In the genomic region with DNA sequence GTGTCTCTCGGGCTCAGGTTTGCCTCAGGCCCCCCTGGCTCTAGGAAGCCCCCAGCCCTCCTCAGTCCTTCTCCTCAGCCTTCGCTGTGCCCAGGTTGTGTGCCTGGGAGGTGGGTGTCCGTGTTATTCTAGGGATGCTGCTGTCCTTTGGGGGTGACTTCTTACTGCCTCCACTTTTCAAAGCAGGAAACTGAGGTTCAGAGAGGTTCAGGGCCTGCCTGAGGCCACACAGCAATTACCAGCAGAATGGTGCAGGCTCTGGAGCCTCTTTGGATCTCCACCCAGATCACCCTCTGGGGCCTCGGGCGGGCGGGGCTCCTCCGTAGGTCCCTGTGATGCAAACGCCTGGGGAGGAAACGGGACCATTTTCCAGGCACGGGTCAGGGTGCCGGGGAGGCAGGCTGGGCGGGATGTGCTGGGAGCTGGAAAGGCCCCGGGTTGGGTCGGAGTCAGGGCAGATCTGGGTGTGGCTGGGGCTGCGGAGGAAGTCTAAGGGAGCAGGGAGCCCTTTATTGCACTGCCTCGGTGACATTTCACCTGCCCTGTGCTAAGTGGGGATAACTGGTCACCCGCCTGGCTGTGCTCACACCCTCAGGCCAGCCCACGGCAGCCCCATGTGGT, we compare ENCODE assay signal across 20 cellular contexts. TPM values are rescaled to one million over a fixed set of nuclear protein-coding genes. Genes with fewer than 3 reads are reported as not detected.
A peak's percentile ranks its signal among the peaks of the same experiment; 100 is the strongest.
DNase-seq lines count a peak whose midpoint lies in the region; ATAC-seq and TF ChIP-seq lines count a peak whose summit lies in the region.
"Had no signal": no experiment of that assay in that cellular context is flagged by ENCODE, and none has a peak within 500 bp of the region (broad histone marks: within the 10 kb centered on the region; RNA-seq: fewer than 3 reads in every experiment).

No MANE protein-coding gene starts in this region.

- peak; percentile 24; the same call in 1 of the 2 replicates for ATAC-seq in HCT116
- ATAC-seq in Panc1, result peak; percentile 12
- ATAC-seq in esophagus mucosa, result peak; percentile 57
- no peak for ATAC-seq in HG03039 (IDR thresholded peaks at IDR 0.05; ENCODE audit: unreplicated experiment)
- no peak for ATAC-seq in HG03175 (IDR thresholded peaks at IDR 0.05; ENCODE audit: unreplicated experiment)
- no peak for ATAC-seq in HG03280 (IDR thresholded peaks at IDR 0.05; ENCODE audit: unreplicated experiment)
- ATAC-seq: SK-N-SH treated with all-trans-retinoic acid at 6 μM for 48 hours had no signal

- TF ChIP-seq EP300 in transverse colon (IDR thresholded peaks at IDR 0.05; ENCODE audit: low read depth), result no peak

- H4K20me1 ChIP-seq in HCT116 (ENCODE audit: insufficient read depth), result no peaks in the 10 kb centered on the region

- TF ChIP-seq POLR2A in HCT116 (IDR thresholded peaks at IDR 0.05; ENCODE audit: borderline replicate concordance, extremely low read depth, insufficient read depth, insufficient read length) (no peak), transverse colon (IDR thresholded peaks at IDR 0.05) (no peak)

- CTCF ChIA-PET in HCT116 (lab: Charles Lee), result no interaction called here
- CTCF ChIA-PET in Panc1 (lab: Charles Lee), result no interaction called here

- RAD21 ChIA-PET in HCT116 (lab: Charles Lee; ENCODE audit: low non-redundant PET in 1 of 2, low total read pairs in 2 of 2, uncharacterized antibody in 2 of 2, unreplicated experiment in 2 of 2), result no interaction called here

- no peak for TF ChIP-seq RAD21 in HCT116 (IDR thresholded peaks at IDR 0.05; ENCODE audit: low read depth)

- BruUV-seq in HCT116 (replicated peaks; lab: Mats Ljungman, UMichigan), result no TSS peak
- BruUV-seq in Panc1 (replicated peaks; lab: Mats Ljungman, UMichigan), result no TSS peak

- in situ Hi-C loops in Panc1 (cut with HindIII; ENCODE audit: low pct_unique_long_range_greater_than_20kb, low sequenced_read_pairs), result no loop called here
- in situ Hi-C loops in transverse colon (cut with MboI; ENCODE audit: low pct_ligation_motif_present in 1 of 4, low pct_unique_long_range_greater_than_20kb in 1 of 4, low sequenced_read_pairs in 3 of 4), result no loop called here

- WGBS in transverse colon (ENCODE audit: low coverage in 1 of 2), 2 donors, result 53 to 71% methylated on average over 1 to 17 of the region's 18 CpGs

- H3K9me2 ChIP-seq in HCT116 (ENCODE audit: insufficient read depth), result no peaks in the 10 kb centered on the region

- no peak overlapping the region for H2AFZ ChIP-seq in HCT116 (ENCODE audit: low read depth, low read length, poor library complexity, severe bottlenecking)

- no peak overlapping the region for H3K4me3 ChIP-seq in HCT116 (replicated peaks in 1 of 2; ENCODE audit: low read depth in 1 of 2, low read length in 2 of 2)
- H3K4me3 ChIP-seq in Panc1 (ENCODE audit: low read depth in 2 of 2, low read length in 2 of 2), result no peak overlapping the region
- no peak overlapping the region for H3K4me3 ChIP-seq in transverse colon
- H3K4me3 ChIP-seq: HAP-1 had no signal

- H3K4me1 ChIP-seq in HCT116 (ENCODE audit: control insufficient read depth in 1 of 2, insufficient read depth in 2 of 2, low read length in 2 of 2) (0 out of 4 replicates have a peak, but pooled peaks cover 0 to 3% of the 10 kb centered on the region in 2 experiments), Panc1 (ENCODE audit: control insufficient read depth, insufficient read depth, low read length) (peaks cover 2% of the 10 kb centered on the region; the same call in 1 of the 2 replicates), transverse colon (peaks cover 0 to 7% (median 0%) of the 10 kb centered on the region in 4 donors)
- H3K4me1 ChIP-seq: HAP-1 had no signal

- POLR2A ChIA-PET in HCT116 (lab: Charles Lee), result no interaction called here
- POLR2A ChIA-PET in Panc1 (lab: Charles Lee), result no interaction called here

- 0 out of 2 replicates have a peak, but pooled peaks cover 4% of the 10 kb centered on the region for H3K27me3 ChIP-seq in HCT116 (ENCODE audit: insufficient read depth, low read length)
- no peaks in the 10 kb centered on the region for H3K27me3 ChIP-seq in Panc1 (ENCODE audit: control insufficient read depth, insufficient read depth, low read length)
- peaks cover 28% of the 10 kb centered on the region for H3K27me3 ChIP-seq in transverse colon

- DNase-seq in HCT116 (ENCODE audit: low read depth, low spot score), result no peak
- DNase-seq in Panc1 (ENCODE audit: low read depth, low spot score), result no peak
- DNase-seq in transverse colon, result peak; percentile 36
- DNase-seq: ACHN, DMS79 treated with DMSO at 0.1 percent for 48 hours, NCI-H1092 treated with DMSO at 0.1 percent for 48 hours, NCI-H146, NCI-H2081, NCI-H2171 treated with DMSO at 0.1 percent for 48 hours, NCI-H446, NCI-H526 treated with DMSO at 0.1 percent for 48 hours, SHP77, T-helper 1 cell had no signal

- intact Hi-C loops in HCT116 (cut with micrococcal nuclease), result no loop called here
- intact Hi-C loops in Panc1 (cut with micrococcal nuclease; ENCODE audit: unreplicated experiment), result no loop called here
- intact Hi-C loops in transverse colon (cut with DNase I; ENCODE audit: low total_unique reads), result no loop called here

- H3K27ac ChIP-seq in HCT116 (ENCODE audit: low read depth, low read length) (no peak overlapping the region), Panc1 (ENCODE audit: low read length) (no peak overlapping the region), transverse colon (no peak overlapping the region)
- H3K27ac ChIP-seq: C4-2B had no signal

- no peak overlapping the region for H3K4me2 ChIP-seq in HCT116 (ENCODE audit: low read length)

- H3K9me3 ChIP-seq in HCT116 (ENCODE audit: control insufficient read depth in 1 of 2, insufficient read depth in 1 of 2, low read depth in 1 of 2, low read length in 2 of 2) (no peaks in the 10 kb centered on the region), Panc1 (ENCODE audit: control insufficient read depth, insufficient read depth, low read depth, low read length) (no peaks in the 10 kb centered on the region), transverse colon (no peaks in the 10 kb centered on the region)
- H3K9me3 ChIP-seq: HAP-1 had no signal

- H3K79me2 ChIP-seq in HCT116 (ENCODE audit: insufficient read depth, low read length), result no peaks in the 10 kb centered on the region

- TF ChIP-seq CTCF in HCT116 (IDR thresholded peaks at IDR 0.05 in 2 of 3, conservative IDR thresholded peaks at IDR 0.05 in 1 of 3; ENCODE audit: borderline replicate concordance in 1 of 3, insufficient read depth in 1 of 3, low read depth in 2 of 3, low read length in 2 of 3) (no peak), Panc1 (IDR thresholded peaks at IDR 0.05) (no peak), transverse colon (IDR thresholded peaks at IDR 0.05) (no peak)

- H3K9ac ChIP-seq in HCT116 (ENCODE audit: low read length), result no peak overlapping the region

- H3K36me3 ChIP-seq in HCT116 (ENCODE audit: control insufficient read depth in 1 of 2, insufficient read depth in 2 of 2, low read length in 2 of 2) (no peaks in the 10 kb centered on the region), Panc1 (ENCODE audit: control insufficient read depth, insufficient read depth, low read length) (no peaks in the 10 kb centered on the region), transverse colon (no peaks in the 10 kb centered on the region)
- H3K36me3 ChIP-seq: HAP-1 had no signal

TF ChIP-seq in HCT116, 20 proteins besides CTCF, POLR2A, EP300 and RAD21 (continues in another document):
- TF ChIP-seq ELF1 (IDR thresholded peaks at IDR 0.05; ENCODE audit: borderline replicate concordance, low read depth), result no peak
- no peak for TF ChIP-seq POLR2AphosphoS5 (IDR thresholded peaks at IDR 0.05; ENCODE audit: low read depth, low read length)
- TF ChIP-seq, protein P1, sequence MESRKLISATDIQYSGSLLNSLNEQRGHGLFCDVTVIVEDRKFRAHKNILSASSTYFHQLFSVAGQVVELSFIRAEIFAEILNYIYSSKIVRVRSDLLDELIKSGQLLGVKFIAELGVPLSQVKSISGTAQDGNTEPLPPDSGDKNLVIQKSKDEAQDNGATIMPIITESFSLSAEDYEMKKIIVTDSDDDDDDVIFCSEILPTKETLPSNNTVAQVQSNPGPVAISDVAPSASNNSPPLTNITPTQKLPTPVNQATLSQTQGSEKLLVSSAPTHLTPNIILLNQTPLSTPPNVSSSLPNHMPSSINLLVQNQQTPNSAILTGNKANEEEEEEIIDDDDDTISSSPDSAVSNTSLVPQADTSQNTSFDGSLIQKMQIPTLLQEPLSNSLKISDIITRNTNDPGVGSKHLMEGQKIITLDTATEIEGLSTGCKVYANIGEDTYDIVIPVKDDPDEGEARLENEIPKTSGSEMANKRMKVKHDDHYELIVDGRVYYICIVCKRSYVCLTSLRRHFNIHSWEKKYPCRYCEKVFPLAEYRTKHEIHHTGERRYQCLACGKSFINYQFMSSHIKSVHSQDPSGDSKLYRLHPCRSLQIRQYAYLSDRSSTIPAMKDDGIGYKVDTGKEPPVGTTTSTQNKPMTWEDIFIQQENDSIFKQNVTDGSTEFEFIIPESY (IDR thresholded peaks at IDR 0.05; ENCODE audit: extremely low read depth, insufficient replicate concordance, low read length), result no peak
- TF ChIP-seq SIN3A (IDR thresholded peaks at IDR 0.05; ENCODE audit: low read depth), result no peak

RNA-seq across cellular contexts. Expression of a gene that starts 23.2 kb away (rescaled TPM):
- total RNA-seq in HCT116 (2021; ENCODE audit: unreplicated experiment) (not detected), Panc1 (2021; ENCODE audit: unreplicated experiment) (53.2 TPM), esophagus mucosa (not detected), transverse colon (not detected)
- polyA plus RNA-seq in HCT116 (2012), result not detected in 2 replicates
- 45.6 TPM for polyA plus RNA-seq in Panc1 (2012; ENCODE audit: insufficient read length)

RNA-seq across cellular contexts. Expression of a gene that starts 25.2 kb away (rescaled TPM):
- 0.59 TPM for total RNA-seq in HCT116 (2021; ENCODE audit: unreplicated experiment)
- polyA plus RNA-seq in HCT116 (2012), result 0.54 and 0.65 TPM in 2 replicates
- not detected for total RNA-seq in Panc1 (2021; ENCODE audit: unreplicated experiment)
- polyA plus RNA-seq in Panc1 (2012; ENCODE audit: insufficient read length), result not detected
- 5.1 TPM for total RNA-seq in esophagus mucosa
- total RNA-seq in transverse colon, result 1 to 10 TPM in 3 of 4 donors, under 1 TPM in 1; 0.75 to 9.4 (median 4.3) TPM

RNA-seq across cellular contexts. Expression of a gene that starts 45.5 kb away (rescaled TPM):
- total RNA-seq in HCT116 (2021; ENCODE audit: unreplicated experiment), result 8.9 TPM
- polyA plus RNA-seq in HCT116 (2012), result 8.1 and 9.5 TPM in 2 replicates
- 9.8 TPM for total RNA-seq in Panc1 (2021; ENCODE audit: unreplicated experiment)
- polyA plus RNA-seq in Panc1 (2012; ENCODE audit: insufficient read length), result 12.0 TPM
- 2.4 TPM for total RNA-seq in esophagus mucosa
- total RNA-seq in transverse colon, result 10 to 100 TPM in 1 of 4 donors, 1 to 10 TPM in 3; 3.7 to 10.1 (median 8.5) TPM

Comparison
In these comparisons a context has a peak if more than half of its experiments do, and no peak if none do; other contexts are left out.
1. ATAC-seq: peak in HCT116 (single experiment), Panc1 (single experiment) and esophagus mucosa (single experiment); none in HG03039 (single experiment), HG03175 (single experiment) and HG03280 (single experiment).
2. RNA of a gene that starts 23.2 kb away (total RNA-seq): 53.2 TPM in Panc1 (single experiment); not detected in esophagus mucosa (single experiment), not detected in HCT116 (single experiment) and not detected in transverse colon; every median in the first group is over 10 times any median in the second.